ENCODE assay signal across 28 cellular contexts in the genomic region with DNA sequence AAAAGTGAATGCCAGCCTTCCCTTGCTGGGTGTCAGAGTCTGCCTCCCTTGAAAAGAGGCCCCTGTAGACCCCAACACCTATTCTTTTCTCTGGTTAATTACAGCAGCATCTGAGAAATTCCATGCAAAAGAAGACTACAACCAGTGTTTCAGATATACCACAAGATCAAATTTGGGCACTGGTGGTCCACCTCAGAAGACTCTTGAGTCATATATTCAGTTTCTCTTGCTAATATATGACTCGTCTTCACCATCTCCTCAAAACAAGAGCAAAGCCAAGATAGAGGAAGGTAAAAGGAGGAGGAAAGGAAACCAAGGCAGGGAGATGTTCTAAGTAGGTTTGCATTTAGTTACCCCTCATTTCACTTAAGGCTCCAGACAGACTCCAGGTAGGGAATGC.
"Had no signal": no experiment of that assay in that cellular context is flagged by ENCODE, and none has a peak within 500 bp of the region (broad histone marks: within the 10 kb centered on the region; RNA-seq: fewer than 3 reads in every experiment).

No MANE protein-coding gene starts in this region.

- H3K4me3 ChIP-seq: coronary artery, esophagus squamous epithelium, heart right ventricle, lower lobe of right lung, mucosa of descending colon, neural progenitor cell, prostate gland, right atrium auricular region, smooth muscle cell, thoracic aorta, tibial nerve, upper lobe of left lung had no signal

- H3K4me1 Mint-ChIP-seq: immature natural killer cell; naive thymus-derived CD4-positive, alpha-beta T cell; nephron; stimulated activated effector memory CD8-positive, alpha-beta T cell treated with anti-CD3 and anti-CD28 coated beads, Interleukin-12 subunit alpha, Interleukin-12 subunit beta, amount 100 ng/mL, for 72 hours had no signal

- H3K4me3 Mint-ChIP-seq: immature natural killer cell; naive thymus-derived CD4-positive, alpha-beta T cell; nephron; neural progenitor cell; stimulated activated effector memory CD8-positive, alpha-beta T cell treated with anti-CD3 and anti-CD28 coated beads, Interleukin-12 subunit alpha, Interleukin-12 subunit beta, amount 100 ng/mL, for 72 hours had no signal

- H3K27ac Mint-ChIP-seq: immature natural killer cell; naive thymus-derived CD4-positive, alpha-beta T cell; nephron; neural progenitor cell; stimulated activated effector memory CD8-positive, alpha-beta T cell treated with anti-CD3 and anti-CD28 coated beads, Interleukin-12 subunit alpha, Interleukin-12 subunit beta, amount 100 ng/mL, for 72 hours had no signal

- ATAC-seq: heart right ventricle; left ventricle myocardium superior; lower lobe of right lung; mucosa of descending colon; naive thymus-derived CD4-positive, alpha-beta T cell; sciatic nerve; stimulated activated effector memory CD8-positive, alpha-beta T cell treated with anti-CD3 and anti-CD28 coated beads, Interleukin-12 subunit alpha, Interleukin-12 subunit beta, amount 100 ng/mL, for 72 hours had no signal

- H3K27me3 ChIP-seq: neural progenitor cell, right atrium auricular region, tibial nerve, upper lobe of left lung had no signal

- H3K27ac ChIP-seq: coronary artery, esophagus squamous epithelium, heart right ventricle, lower lobe of right lung, neural progenitor cell, prostate gland, right atrium auricular region, thoracic aorta, tibial nerve, upper lobe of left lung had no signal

- H3K9me3 ChIP-seq: esophagus squamous epithelium, heart right ventricle, lower lobe of right lung, mucosa of descending colon, prostate gland, right atrium auricular region, thoracic aorta, upper lobe of left lung had no signal

- H3K4me1 ChIP-seq: esophagus squamous epithelium, heart right ventricle, lower lobe of right lung, prostate gland, right atrium auricular region, tibial nerve, upper lobe of left lung had no signal

- H3K36me3 Mint-ChIP-seq: immature natural killer cell; naive thymus-derived CD4-positive, alpha-beta T cell; neural progenitor cell; stimulated activated effector memory CD8-positive, alpha-beta T cell treated with anti-CD3 and anti-CD28 coated beads, Interleukin-12 subunit alpha, Interleukin-12 subunit beta, amount 100 ng/mL, for 72 hours had no signal

- H3K36me3 ChIP-seq: esophagus squamous epithelium, heart right ventricle, lower lobe of right lung, neural progenitor cell, prostate gland, right atrium auricular region, thoracic aorta, tibial nerve, upper lobe of left lung had no signal

- DNase-seq: dermis blood vessel endothelial cell; effector memory CD4-positive, alpha-beta T cell; esophagus squamous epithelium; foreskin melanocyte; glutamatergic neuron; heart right ventricle; hypothalamus; immature natural killer cell; left ventricle myocardium superior; lower lobe of right lung; mucosa of descending colon; naive thymus-derived CD4-positive, alpha-beta T cell; nucleus accumbens; stimulated activated CD4-positive, alpha-beta T cell treated with anti-CD3 and anti-CD28 coated beads, Interleukin-12 subunit alpha, Interleukin-12 subunit beta, amount 100 ng/mL, for 4 hours; stimulated activated CD4-positive, alpha-beta T cell treated with anti-CD3 and anti-CD28 coated beads, Interleukin-1b, Interleukin-23, amount 100 ng/mL, for 48 hours; stimulated activated CD4-positive, alpha-beta T cell treated with anti-CD3 and anti-CD28 coated beads, Interleukin-4, amount 100 ng/mL, for 1 hour; stimulated activated naive CD4-positive, alpha-beta T cell treated with Interleukin-2 at 50 U/mL for 16 hours had no signal

- H3K9me3 Mint-ChIP-seq: nephron; neural progenitor cell; stimulated activated effector memory CD8-positive, alpha-beta T cell treated with anti-CD3 and anti-CD28 coated beads, Interleukin-12 subunit alpha, Interleukin-12 subunit beta, amount 100 ng/mL, for 72 hours had no signal
